Comparison of ENCODE assay signal across 16 cellular contexts in the genomic region with DNA sequence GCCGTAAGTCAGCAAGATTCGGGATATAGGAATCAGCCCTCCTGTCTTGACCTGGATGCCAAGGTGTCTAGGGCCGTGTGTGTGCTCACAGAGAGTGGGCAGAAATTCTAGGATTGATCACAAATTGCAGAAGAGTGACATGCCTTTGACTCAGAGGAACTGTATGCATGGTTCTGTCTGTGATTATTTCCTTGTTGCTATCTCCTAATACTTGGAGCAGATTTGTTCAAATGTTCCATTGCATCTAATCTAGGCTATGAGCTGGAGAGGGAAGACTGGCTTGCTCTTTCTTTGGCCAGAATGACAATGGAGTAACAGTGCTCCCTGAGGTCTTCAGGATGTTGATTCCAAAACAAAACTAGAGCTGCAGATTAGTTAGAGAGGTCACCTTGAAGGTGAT.
"Had no signal": no experiment of that assay in that cellular context is flagged by ENCODE, and none has a peak within 500 bp of the region (broad histone marks: within the 10 kb centered on the region; RNA-seq: fewer than 3 reads in every experiment).

No MANE protein-coding gene starts in this region.

- H3K9me3 ChIP-seq: psoas muscle, right lobe of liver, testis had no signal

- H3K4me1 ChIP-seq: psoas muscle, right lobe of liver, spleen, testis, transverse colon had no signal

- H3K27me3 ChIP-seq: right lobe of liver, testis, transverse colon had no signal

- H3K27ac ChIP-seq: psoas muscle, right lobe of liver, spleen, testis, transverse colon had no signal

- H3K4me3 ChIP-seq: psoas muscle, right lobe of liver, spleen, testis, transverse colon had no signal

- H3K27ac Mint-ChIP-seq: dendritic cell treated with granulocyte-macrophage colony-stimulating factor and Interleukin-4, amounts not matched to agents 40 ng/mL and 50 ng/mL, for 4 days; naive B cell; nephron; stimulated activated naive B cell treated with anti-CD40 and anti-IgM and Interleukin-4, amounts not matched to agents 10 μg/mL and 1 μg/mL and 100 μg/mL, for 72 hours; stimulated activated naive CD8-positive, alpha-beta T cell treated with anti-CD3 and anti-CD28 coated beads, Interleukin-15, amount 100 ng/mL, for 72 hours had no signal

- H3K36me3 ChIP-seq: right lobe of liver, spleen, transverse colon had no signal

- DNase-seq: erythroblast; mesendoderm; naive B cell; psoas muscle; retina; right lobe of liver; spleen; stimulated activated CD4-positive, alpha-beta T cell treated with anti-CD3 and anti-CD28 coated beads, Interleukin-15, amount 100 ng/mL, for 24 hours; stimulated activated CD4-positive, alpha-beta T cell treated with anti-CD3 and anti-CD28 coated beads, Interleukin-1b, Interleukin-23, amount 100 ng/mL, for 48 hours; stimulated activated CD4-positive, alpha-beta T cell treated with anti-CD3 and anti-CD28 coated beads, Interleukin-4, amount 100 ng/mL, for 24 hours; stimulated activated naive B cell treated with anti-CD40 and anti-IgM and Interleukin-4, amounts not matched to agents 10 μg/mL and 1 μg/mL and 100 μg/mL, for 72 hours; stimulated activated naive CD8-positive, alpha-beta T cell treated with anti-CD3 and anti-CD28 coated beads, Interleukin-15, amount 100 ng/mL, for 72 hours; testis; transverse colon had no signal

- H3K9me3 Mint-ChIP-seq: dendritic cell treated with granulocyte-macrophage colony-stimulating factor and Interleukin-4, amounts not matched to agents 40 ng/mL and 50 ng/mL, for 4 days had no signal

- H3K4me1 Mint-ChIP-seq: naive B cell; stimulated activated naive B cell treated with anti-CD40 and anti-IgM and Interleukin-4, amounts not matched to agents 10 μg/mL and 1 μg/mL and 100 μg/mL, for 72 hours; stimulated activated naive CD8-positive, alpha-beta T cell treated with anti-CD3 and anti-CD28 coated beads, Interleukin-15, amount 100 ng/mL, for 72 hours had no signal

- H3K36me3 Mint-ChIP-seq: naive B cell; stimulated activated naive B cell treated with anti-CD40 and anti-IgM and Interleukin-4, amounts not matched to agents 10 μg/mL and 1 μg/mL and 100 μg/mL, for 72 hours had no signal

- ATAC-seq: psoas muscle; stimulated activated naive B cell treated with anti-CD40 and anti-IgM and Interleukin-4, amounts not matched to agents 10 μg/mL and 1 μg/mL and 100 μg/mL, for 72 hours; stimulated activated naive CD8-positive, alpha-beta T cell treated with anti-CD3 and anti-CD28 coated beads, Interleukin-15, amount 100 ng/mL, for 72 hours had no signal

- H3K4me3 Mint-ChIP-seq: dendritic cell treated with granulocyte-macrophage colony-stimulating factor and Interleukin-4, amounts not matched to agents 40 ng/mL and 50 ng/mL, for 4 days; naive B cell; nephron; stimulated activated naive B cell treated with anti-CD40 and anti-IgM and Interleukin-4, amounts not matched to agents 10 μg/mL and 1 μg/mL and 100 μg/mL, for 72 hours; stimulated activated naive CD8-positive, alpha-beta T cell treated with anti-CD3 and anti-CD28 coated beads, Interleukin-15, amount 100 ng/mL, for 72 hours had no signal
